17 cellular contexts compared by ENCODE assay signal in genomic region chr6:8860671-8861070, GRCh38.
A peak's percentile ranks its signal among the peaks of the same experiment; 100 is the strongest.
DNase-seq lines count a peak whose midpoint lies in the region; ATAC-seq and TF ChIP-seq lines count a peak whose summit lies in the region.
"Had no signal": no experiment of that assay in that cellular context is flagged by ENCODE, and none has a peak within 500 bp of the region (broad histone marks: within the 10 kb centered on the region; RNA-seq: fewer than 3 reads in every experiment).

No MANE protein-coding gene starts in this region.

- no peak overlapping the region for H3K27ac Mint-ChIP-seq in mesothelial cell of epicardium
- H3K27ac Mint-ChIP-seq: CD4-positive, alpha-beta T cell had no signal

- peak; percentile 30 for DNase-seq in Daoy (ENCODE audit: low read depth)
- peak; percentile 29 for DNase-seq in NCI-H69 (lab: John Stamatoyannopoulos, UW)
- peak; percentile 59 for DNase-seq in renal cortical epithelial cell (ENCODE audit: low read depth)
- DNase-seq in activated T-cell treated with anti-CD3 and anti-CD28 coated beads, Interleukin-2, amount 50 U/mL, for 4 hours: no peak
- DNase-seq in NCI-H1092 (lab: John Stamatoyannopoulos, UW): no peak
- no peak for DNase-seq in mesothelial cell of epicardium (ENCODE audit: low spot score in 2 of 2, unreplicated experiment in 2 of 2)
- DNase-seq: AML-193; CD4-positive, alpha-beta T cell; IMR-90; Kasumi-1; MV-4-11; NCI-H146; NCI-H2107; NCI-H345; NCI-H526 treated with DMSO at 0.1 percent for 48 hours; PC-3 had no signal

- no peak for TF ChIP-seq CTCF in mesothelial cell of epicardium (IDR thresholded peaks at IDR 0.05; ENCODE audit: unreplicated experiment)

- H3K27me3 Mint-ChIP-seq in activated T-cell treated with anti-CD3 and anti-CD28 coated beads, Interleukin-2, amount 50 U/mL, for 4 hours (ENCODE audit: low read depth): no peaks in the 10 kb centered on the region
- H3K27me3 Mint-ChIP-seq in mesothelial cell of epicardium (ENCODE audit: low read depth): no peaks in the 10 kb centered on the region
- H3K27me3 Mint-ChIP-seq: CD4-positive, alpha-beta T cell had no signal

- H3K9me3 Mint-ChIP-seq in activated T-cell treated with anti-CD3 and anti-CD28 coated beads, Interleukin-2, amount 50 U/mL, for 4 hours: no peaks in the 10 kb centered on the region
- no peaks in the 10 kb centered on the region for H3K9me3 Mint-ChIP-seq in mesothelial cell of epicardium
- H3K9me3 Mint-ChIP-seq: CD4-positive, alpha-beta T cell had no signal

- H3K4me3 Mint-ChIP-seq in activated T-cell treated with anti-CD3 and anti-CD28 coated beads, Interleukin-2, amount 50 U/mL, for 4 hours: no peak overlapping the region
- H3K4me3 Mint-ChIP-seq in mesothelial cell of epicardium: no peak overlapping the region
- H3K4me3 Mint-ChIP-seq: CD4-positive, alpha-beta T cell had no signal

- no peaks in the 10 kb centered on the region for H3K36me3 Mint-ChIP-seq in activated T-cell treated with anti-CD3 and anti-CD28 coated beads, Interleukin-2, amount 50 U/mL, for 4 hours (ENCODE audit: insufficient read depth)
- no peaks in the 10 kb centered on the region for H3K36me3 Mint-ChIP-seq in mesothelial cell of epicardium

- no peaks in the 10 kb centered on the region for H3K4me1 Mint-ChIP-seq in activated T-cell treated with anti-CD3 and anti-CD28 coated beads, Interleukin-2, amount 50 U/mL, for 4 hours (ENCODE audit: low read depth)
- H3K4me1 Mint-ChIP-seq in mesothelial cell of epicardium: peaks cover 8% of the 10 kb centered on the region

- ATAC-seq in GM21737 (IDR thresholded peaks at IDR 0.05; ENCODE audit: unreplicated experiment): peak; percentile 59
- no peak for ATAC-seq in activated T-cell treated with anti-CD3 and anti-CD28 coated beads, Interleukin-2, amount 50 U/mL, for 4 hours
- ATAC-seq: PC-3 had no signal

Comparison
In these comparisons a context has a peak if more than half of its experiments do, and no peak if none do; other contexts are left out.
1. DNase-seq: peak in Daoy (single experiment), NCI-H69 (single experiment) and renal cortical epithelial cell (single experiment); none in activated T-cell treated with anti-CD3 and anti-CD28 coated beads, Interleukin-2, amount 50 U/mL, for 4 hours (single experiment), NCI-H1092 (single experiment) and mesothelial cell of epicardium (0 of 2).